Comparison of ENCODE assay signal across 15 cellular contexts in genomic region chr3:39982665-39983357, GRCh38.
DNase-seq lines count a peak whose midpoint lies in the region; ATAC-seq and TF ChIP-seq lines count a peak whose summit lies in the region.
"Had no signal": no experiment of that assay in that cellular context is flagged by ENCODE, and none has a peak within 500 bp of the region (broad histone marks: within the 10 kb centered on the region; RNA-seq: fewer than 3 reads in every experiment).

No MANE protein-coding gene starts in this region.

- H3K9me3 ChIP-seq in Karpas-422 (ENCODE audit: low read length) (no peaks in the 10 kb centered on the region), body of pancreas (no peaks in the 10 kb centered on the region), stomach (no peaks in the 10 kb centered on the region)

- H3K9me2 ChIP-seq in Karpas-422 (replicated peaks; ENCODE audit: insufficient read depth, low read length), result no peaks in the 10 kb centered on the region

- peaks cover 39% of the 10 kb centered on the region for H3K4me1 ChIP-seq in Karpas-422 (ENCODE audit: low read length)
- H3K4me1 ChIP-seq in body of pancreas, result peaks cover 30% of the 10 kb centered on the region
- H3K4me1 ChIP-seq in stomach, result peaks cover 0 to 30% (median 10%) of the 10 kb centered on the region in 4 donors

- TF ChIP-seq EP300 in stomach (IDR thresholded peaks at IDR 0.05), result no peak

- H4K20me1 ChIP-seq in Karpas-422 (ENCODE audit: insufficient read depth, low read depth, low read length), result no peaks in the 10 kb centered on the region

- no peaks in the 10 kb centered on the region for H3K36me3 Mint-ChIP-seq in activated CD4-positive, alpha-beta memory T cell treated with anti-CD3 and anti-CD28 coated beads for 36 hours
- no peaks in the 10 kb centered on the region for H3K36me3 Mint-ChIP-seq in activated CD8-positive, alpha-beta T cell treated with anti-CD3 and anti-CD28 coated beads, Interleukin-2, amount 10 ng/mL, durations not matched to agents 7 days and 5 days (ENCODE audit: low read depth)
- H3K36me3 Mint-ChIP-seq: CD8-positive, alpha-beta memory T cell; IgD-negative memory B cell had no signal

- H3K79me2 ChIP-seq in Karpas-422 (ENCODE audit: low read length), result peaks cover 51% of the 10 kb centered on the region

- no peak overlapping the region for H3K27ac ChIP-seq in Karpas-422 (ENCODE audit: low read length)
- peak overlapping the region in 3 of 4 donors; percentile 47 to 51 (median 50) for H3K27ac ChIP-seq in body of pancreas
- H3K27ac ChIP-seq in stomach, result peak overlapping the region in 3 of 5 donors; percentile 9 to 42 (median 22)
- H3K27ac ChIP-seq: KMS-11 had no signal

- 17 to 18% methylated on average over 7 of the region's 7 CpGs for WGBS in body of pancreas, 2 donors
- WGBS in stomach, 5 donors, result 24 to 56% (median 50%) methylated on average over 7 of the region's 7 CpGs

- no peaks in the 10 kb centered on the region for H3K9me3 Mint-ChIP-seq in activated CD4-positive, alpha-beta memory T cell treated with anti-CD3 and anti-CD28 coated beads for 36 hours
- H3K9me3 Mint-ChIP-seq in activated CD8-positive, alpha-beta T cell treated with anti-CD3 and anti-CD28 coated beads, Interleukin-2, amount 10 ng/mL, durations not matched to agents 7 days and 5 days (ENCODE audit: insufficient read depth), result no peaks in the 10 kb centered on the region

- H3K36me3 ChIP-seq in Karpas-422 (ENCODE audit: insufficient read depth, low read length) (no peaks in the 10 kb centered on the region; the same call in 1 of the 2 replicates), body of pancreas (replicated peaks in 1 of 2; ENCODE audit: insufficient read depth in 1 of 2, low read depth in 2 of 2) (no peaks in the 10 kb centered on the region), stomach (no peaks in the 10 kb centered on the region)

- intact Hi-C loops in body of pancreas (cut with DNase I), result no loop called here
- intact Hi-C loops in stomach (cut with DNase I; ENCODE audit: low total_unique reads), result no loop called here
- intact Hi-C loops in activated CD4-positive, alpha-beta memory T cell treated with anti-CD3 and anti-CD28 coated beads for 36 hours (cut with micrococcal nuclease), result no loop called here

- H3K4me3 ChIP-seq in Karpas-422 (ENCODE audit: low read length), result no peak overlapping the region
- no peak overlapping the region for H3K4me3 ChIP-seq in body of pancreas
- H3K4me3 ChIP-seq in stomach, result no peak overlapping the region
- H3K4me3 ChIP-seq: GM23338 had no signal

- peak; percentile 68 for DNase-seq in DMS53 (lab: John Stamatoyannopoulos, UW)
- DNase-seq in Karpas-422, result peak; percentile 17
- peak; percentile 39 to 71 (median 51) for DNase-seq in body of pancreas
- peak; percentile 59 for DNase-seq in stomach
- DNase-seq in activated CD4-positive, alpha-beta memory T cell treated with anti-CD3 and anti-CD28 coated beads for 36 hours, result no peak
- no peak for DNase-seq in activated CD8-positive, alpha-beta T cell treated with anti-CD3 and anti-CD28 coated beads, Interleukin-2, amount 10 ng/mL, durations not matched to agents 7 days and 5 days
- DNase-seq: CD8-positive, alpha-beta memory T cell; DMS79 treated with DMSO at 0.1 percent for 48 hours; EL; GDM1; H9 had no signal

- H3K9ac ChIP-seq in Karpas-422 (ENCODE audit: low read length), result no peak overlapping the region
- H3K9ac ChIP-seq: KMS-11 had no signal

- H3K27ac Mint-ChIP-seq in activated CD4-positive, alpha-beta memory T cell treated with anti-CD3 and anti-CD28 coated beads for 36 hours, result no peak overlapping the region
- H3K27ac Mint-ChIP-seq in activated CD8-positive, alpha-beta T cell treated with anti-CD3 and anti-CD28 coated beads, Interleukin-2, amount 10 ng/mL, durations not matched to agents 7 days and 5 days, result no peak overlapping the region
- H3K27ac Mint-ChIP-seq: GM23338, H9, IgD-negative memory B cell had no signal

- H3K4me2 ChIP-seq in Karpas-422 (ENCODE audit: low read depth, low read length, poor library complexity, severe bottlenecking), result no peak overlapping the region
- H3K4me2 ChIP-seq: GM23338, KMS-11 had no signal

- POLR2A ChIA-PET in activated CD4-positive, alpha-beta memory T cell treated with anti-CD3 and anti-CD28 coated beads for 36 hours (lab: Charles Lee), result no interaction called here
- POLR2A ChIA-PET in activated CD8-positive, alpha-beta T cell treated with anti-CD3 and anti-CD28 coated beads, Interleukin-2, amount 10 ng/mL, durations not matched to agents 7 days and 5 days (lab: Charles Lee), result no interaction called here

- H3K27me3 Mint-ChIP-seq in activated CD4-positive, alpha-beta memory T cell treated with anti-CD3 and anti-CD28 coated beads for 36 hours, result no peaks in the 10 kb centered on the region
- no peaks in the 10 kb centered on the region for H3K27me3 Mint-ChIP-seq in activated CD8-positive, alpha-beta T cell treated with anti-CD3 and anti-CD28 coated beads, Interleukin-2, amount 10 ng/mL, durations not matched to agents 7 days and 5 days (ENCODE audit: low read depth)
- H3K27me3 Mint-ChIP-seq: CD8-positive, alpha-beta memory T cell had no signal

- CTCF ChIA-PET in activated CD4-positive, alpha-beta memory T cell treated with anti-CD3 and anti-CD28 coated beads for 36 hours (lab: Charles Lee), result interaction anchor here (0.6 kb wide), 1 partner anchor 120 kb away, joined by 3 read pairs; no protein-coding TSS in a partner anchor
- CTCF ChIA-PET in activated CD8-positive, alpha-beta T cell treated with anti-CD3 and anti-CD28 coated beads, Interleukin-2, amount 10 ng/mL, durations not matched to agents 7 days and 5 days (lab: Charles Lee), result interaction anchor here (0.8 kb wide), 1 partner anchor 698 kb away, joined by 3 read pairs; no protein-coding TSS in a partner anchor

- no peak overlapping the region for H2AFZ ChIP-seq in Karpas-422 (ENCODE audit: low read length)
- H2AFZ ChIP-seq: GM23338 had no signal

- TF ChIP-seq POLR2A in body of pancreas (IDR thresholded peaks at IDR 0.05), result no peak
- no peak for TF ChIP-seq POLR2A in stomach (IDR thresholded peaks at IDR 0.05)

- no peaks in the 10 kb centered on the region for H3K4me1 Mint-ChIP-seq in activated CD4-positive, alpha-beta memory T cell treated with anti-CD3 and anti-CD28 coated beads for 36 hours (ENCODE audit: low read depth)
- H3K4me1 Mint-ChIP-seq in activated CD8-positive, alpha-beta T cell treated with anti-CD3 and anti-CD28 coated beads, Interleukin-2, amount 10 ng/mL, durations not matched to agents 7 days and 5 days (ENCODE audit: low read depth), result no peaks in the 10 kb centered on the region
- H3K4me1 Mint-ChIP-seq: CD8-positive, alpha-beta memory T cell had no signal

- no peaks in the 10 kb centered on the region for H3K27me3 ChIP-seq in Karpas-422 (ENCODE audit: low read length)
- H3K27me3 ChIP-seq in body of pancreas, result no peaks in the 10 kb centered on the region
- no peaks in the 10 kb centered on the region for H3K27me3 ChIP-seq in stomach

- TF ChIP-seq CTCF in body of pancreas (IDR thresholded peaks at IDR 0.05) (no peak), stomach (IDR thresholded peaks at IDR 0.05) (no peak)

- H3K4me3 Mint-ChIP-seq in activated CD4-positive, alpha-beta memory T cell treated with anti-CD3 and anti-CD28 coated beads for 36 hours, result no peak overlapping the region
- H3K4me3 Mint-ChIP-seq in activated CD8-positive, alpha-beta T cell treated with anti-CD3 and anti-CD28 coated beads, Interleukin-2, amount 10 ng/mL, durations not matched to agents 7 days and 5 days, result no peak overlapping the region
- H3K4me3 Mint-ChIP-seq: CD8-positive, alpha-beta memory T cell; GM23338; H9; IgD-negative memory B cell had no signal

- ATAC-seq in body of pancreas, result peak; percentile 88
- ATAC-seq in GM18517 (IDR thresholded peaks at IDR 0.05; ENCODE audit: unreplicated experiment), result no peak
- ATAC-seq in activated CD8-positive, alpha-beta T cell treated with anti-CD3 and anti-CD28 coated beads, Interleukin-2, amount 10 ng/mL, durations not matched to agents 7 days and 5 days, result no peak
- ATAC-seq: GM23338 had no signal

Comparison
In these comparisons a context has a peak if more than half of its experiments do, and no peak if none do; other contexts are left out.
1. DNase-seq: peak in DMS53 (single experiment), Karpas-422 (single experiment), body of pancreas (4 of 4) and stomach (single experiment); none in activated CD4-positive, alpha-beta memory T cell treated with anti-CD3 and anti-CD28 coated beads for 36 hours (single experiment) and activated CD8-positive, alpha-beta T cell treated with anti-CD3 and anti-CD28 coated beads, Interleukin-2, amount 10 ng/mL, durations not matched to agents 7 days and 5 days (single experiment).